In the genomic region with DNA sequence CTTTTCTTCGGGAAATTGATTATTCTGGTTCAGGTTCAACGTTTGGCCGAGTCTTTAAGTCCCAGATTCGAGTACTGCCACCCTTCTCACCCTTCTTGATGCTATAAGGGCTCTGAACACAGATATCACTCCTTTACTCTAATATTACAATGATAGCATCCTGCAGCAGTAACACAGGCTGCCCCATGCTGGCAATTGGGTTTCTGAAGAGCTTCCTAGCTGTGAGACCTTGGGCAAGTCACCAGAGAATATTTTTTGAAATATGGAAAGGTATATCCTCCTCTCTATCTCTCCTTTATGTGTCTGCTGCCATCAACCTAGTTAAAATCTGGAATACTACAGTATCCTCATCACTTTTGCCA, we compare ENCODE assay signal across 9 cellular contexts. TPM values are rescaled to one million over a fixed set of nuclear protein-coding genes. Genes with fewer than 3 reads are reported as not detected.
DNase-seq lines count a peak whose midpoint lies in the region; ATAC-seq lines count a peak whose summit lies in the region.
"Had no signal": no experiment of that assay in that cellular context is flagged by ENCODE, and none has a peak within 500 bp of the region (broad histone marks: within the 10 kb centered on the region; RNA-seq: fewer than 3 reads in every experiment).

No MANE protein-coding gene starts in this region.

- no peaks in the 10 kb centered on the region for H3K27me3 ChIP-seq in mucosa of stomach (ENCODE audit: control insufficient read depth, insufficient read depth, low read length)
- H3K27me3 ChIP-seq in GM23248 (replicated peaks; ENCODE audit: insufficient read depth), result no peaks in the 10 kb centered on the region

- peaks cover 12% of the 10 kb centered on the region for H3K4me1 Mint-ChIP-seq in activated T-helper 17 cell treated with anti-CD3 and anti-CD28 coated beads, Interleukin-2, amount 50 U/mL, for 72 hours

- in situ Hi-C loops in GM23248 (cut with MboI), result no loop called here

- no peaks in the 10 kb centered on the region for H3K9me3 ChIP-seq in mucosa of stomach (ENCODE audit: control insufficient read depth, low read length)
- no peaks in the 10 kb centered on the region for H3K9me3 ChIP-seq in GM23248 (ENCODE audit: low read depth)

- H2AFZ ChIP-seq in GM23248, result no peak overlapping the region

- H3K27ac Mint-ChIP-seq in activated T-helper 17 cell treated with anti-CD3 and anti-CD28 coated beads, Interleukin-2, amount 50 U/mL, for 72 hours, result peak overlapping the region; percentile 91

- DNase-seq in NK-92 (lab: John Stamatoyannopoulos, UW; ENCODE audit: unreplicated experiment) (no peak), HuH-7 (ENCODE audit: low spot score) (no peak), GM23248 (no peak), SHP77 (lab: John Stamatoyannopoulos, UW) (no peak)

- WGBS in GM23248 (ENCODE audit: low coverage in 1 of 2, low lambda C conversion rate in 2 of 2, missing lambda C conversion rate in 2 of 2), 2 experiments, result 0% methylated on average over 4 of the region's 4 CpGs

- H3K4me1 ChIP-seq in mucosa of stomach (ENCODE audit: control insufficient read depth, insufficient read depth, low read length) (no peaks in the 10 kb centered on the region), GM23248 (ENCODE audit: insufficient read depth) (no peaks in the 10 kb centered on the region)

- H3K27me3 Mint-ChIP-seq in activated T-helper 17 cell treated with anti-CD3 and anti-CD28 coated beads, Interleukin-2, amount 50 U/mL, for 72 hours, result no peaks in the 10 kb centered on the region

- no peak overlapping the region for H3K27ac ChIP-seq in GM23248
- H3K27ac ChIP-seq: VCaP had no signal

- H3K79me2 ChIP-seq in GM23248 (ENCODE audit: insufficient read depth), result no peaks in the 10 kb centered on the region

- no peak overlapping the region for H3K4me2 ChIP-seq in GM23248 (ENCODE audit: unreplicated experiment)

- H3K4me3 Mint-ChIP-seq in activated T-helper 17 cell treated with anti-CD3 and anti-CD28 coated beads, Interleukin-2, amount 50 U/mL, for 72 hours, result peak overlapping the region; percentile 97

- H3F3A ChIP-seq in GM23248 (ENCODE audit: insufficient read depth), result no peaks in the 10 kb centered on the region

- peaks cover 6% of the 10 kb centered on the region for H3K9me3 Mint-ChIP-seq in activated T-helper 17 cell treated with anti-CD3 and anti-CD28 coated beads, Interleukin-2, amount 50 U/mL, for 72 hours

- H3K36me3 ChIP-seq in mucosa of stomach (ENCODE audit: control insufficient read depth, insufficient read depth, low read length) (no peaks in the 10 kb centered on the region), GM23248 (ENCODE audit: low read depth) (no peaks in the 10 kb centered on the region)

- no peaks in the 10 kb centered on the region for H4K20me1 ChIP-seq in GM23248 (ENCODE audit: insufficient read depth)

- H3K4me3 ChIP-seq in mucosa of stomach (ENCODE audit: low read length) (peak overlapping the region; percentile 55), GM23248 (no peak overlapping the region)

- H3K9ac ChIP-seq in mucosa of stomach (ENCODE audit: low read length), result peak overlapping the region; percentile 71
- no peak overlapping the region for H3K9ac ChIP-seq in GM23248

- no peaks in the 10 kb centered on the region for H3K9me2 ChIP-seq in GM23248 (ENCODE audit: insufficient read depth)

- no peaks in the 10 kb centered on the region for H3K36me3 Mint-ChIP-seq in activated T-helper 17 cell treated with anti-CD3 and anti-CD28 coated beads, Interleukin-2, amount 50 U/mL, for 72 hours (ENCODE audit: low read depth)

- ATAC-seq in GM19025 (IDR thresholded peaks at IDR 0.05; ENCODE audit: low read depth, unreplicated experiment), result peak; percentile 33
- ATAC-seq in HG02885 (IDR thresholded peaks at IDR 0.05; ENCODE audit: poor library complexity, unreplicated experiment), result peak; percentile 37
- peak; percentile 42 for ATAC-seq in activated T-helper 17 cell treated with anti-CD3 and anti-CD28 coated beads, Interleukin-2, amount 50 U/mL, for 72 hours (replicated peaks)

RNA-seq across cellular contexts. Expression of a gene that starts 0.3 kb away (rescaled TPM):
- total RNA-seq in activated T-helper 17 cell treated with anti-CD3 and anti-CD28 coated beads, Interleukin-2, amount 50 U/mL, for 72 hours, result 1 to 10 TPM; 4.4 to 5.9 TPM
- total RNA-seq in GM23248 (2014; rRNA removed; shearing (Covaris generic)), result not detected in 2 replicates
- 0.10 TPM in 1 of 2 replicates, not detected in the other for polyA plus RNA-seq in GM23248 (2016; fragmentation: Nextera tagmentation; extraction: Ambion mirVana)
